1 cellular context compared by ENCODE assay signal in the genomic region with DNA sequence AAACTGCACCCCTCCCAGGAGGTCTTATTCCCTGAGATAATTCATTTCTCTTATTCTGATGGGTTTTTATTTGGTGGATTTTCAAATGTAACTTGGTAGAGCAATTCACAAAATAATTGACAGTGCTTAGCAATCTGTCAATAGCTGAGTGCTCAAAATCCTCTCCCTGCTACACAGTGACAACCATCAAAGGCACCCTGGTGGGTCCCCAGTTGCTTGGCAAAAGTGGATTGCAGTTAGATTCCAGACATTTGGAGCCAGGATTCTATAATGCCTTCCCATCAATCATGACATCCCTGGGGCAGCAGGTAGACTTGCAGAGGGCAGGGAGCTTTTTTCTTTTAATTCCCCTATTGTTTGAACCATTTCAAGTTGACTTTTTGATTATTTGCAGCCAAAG.
TF ChIP-seq lines count a peak whose summit lies in the region.

No MANE protein-coding gene starts in this region.

TF ChIP-seq in GM23338, 12 proteins besides CTCF, POLR2A, EP300 and RAD21 (continued from another document):
- TF ChIP-seq, protein P1, sequence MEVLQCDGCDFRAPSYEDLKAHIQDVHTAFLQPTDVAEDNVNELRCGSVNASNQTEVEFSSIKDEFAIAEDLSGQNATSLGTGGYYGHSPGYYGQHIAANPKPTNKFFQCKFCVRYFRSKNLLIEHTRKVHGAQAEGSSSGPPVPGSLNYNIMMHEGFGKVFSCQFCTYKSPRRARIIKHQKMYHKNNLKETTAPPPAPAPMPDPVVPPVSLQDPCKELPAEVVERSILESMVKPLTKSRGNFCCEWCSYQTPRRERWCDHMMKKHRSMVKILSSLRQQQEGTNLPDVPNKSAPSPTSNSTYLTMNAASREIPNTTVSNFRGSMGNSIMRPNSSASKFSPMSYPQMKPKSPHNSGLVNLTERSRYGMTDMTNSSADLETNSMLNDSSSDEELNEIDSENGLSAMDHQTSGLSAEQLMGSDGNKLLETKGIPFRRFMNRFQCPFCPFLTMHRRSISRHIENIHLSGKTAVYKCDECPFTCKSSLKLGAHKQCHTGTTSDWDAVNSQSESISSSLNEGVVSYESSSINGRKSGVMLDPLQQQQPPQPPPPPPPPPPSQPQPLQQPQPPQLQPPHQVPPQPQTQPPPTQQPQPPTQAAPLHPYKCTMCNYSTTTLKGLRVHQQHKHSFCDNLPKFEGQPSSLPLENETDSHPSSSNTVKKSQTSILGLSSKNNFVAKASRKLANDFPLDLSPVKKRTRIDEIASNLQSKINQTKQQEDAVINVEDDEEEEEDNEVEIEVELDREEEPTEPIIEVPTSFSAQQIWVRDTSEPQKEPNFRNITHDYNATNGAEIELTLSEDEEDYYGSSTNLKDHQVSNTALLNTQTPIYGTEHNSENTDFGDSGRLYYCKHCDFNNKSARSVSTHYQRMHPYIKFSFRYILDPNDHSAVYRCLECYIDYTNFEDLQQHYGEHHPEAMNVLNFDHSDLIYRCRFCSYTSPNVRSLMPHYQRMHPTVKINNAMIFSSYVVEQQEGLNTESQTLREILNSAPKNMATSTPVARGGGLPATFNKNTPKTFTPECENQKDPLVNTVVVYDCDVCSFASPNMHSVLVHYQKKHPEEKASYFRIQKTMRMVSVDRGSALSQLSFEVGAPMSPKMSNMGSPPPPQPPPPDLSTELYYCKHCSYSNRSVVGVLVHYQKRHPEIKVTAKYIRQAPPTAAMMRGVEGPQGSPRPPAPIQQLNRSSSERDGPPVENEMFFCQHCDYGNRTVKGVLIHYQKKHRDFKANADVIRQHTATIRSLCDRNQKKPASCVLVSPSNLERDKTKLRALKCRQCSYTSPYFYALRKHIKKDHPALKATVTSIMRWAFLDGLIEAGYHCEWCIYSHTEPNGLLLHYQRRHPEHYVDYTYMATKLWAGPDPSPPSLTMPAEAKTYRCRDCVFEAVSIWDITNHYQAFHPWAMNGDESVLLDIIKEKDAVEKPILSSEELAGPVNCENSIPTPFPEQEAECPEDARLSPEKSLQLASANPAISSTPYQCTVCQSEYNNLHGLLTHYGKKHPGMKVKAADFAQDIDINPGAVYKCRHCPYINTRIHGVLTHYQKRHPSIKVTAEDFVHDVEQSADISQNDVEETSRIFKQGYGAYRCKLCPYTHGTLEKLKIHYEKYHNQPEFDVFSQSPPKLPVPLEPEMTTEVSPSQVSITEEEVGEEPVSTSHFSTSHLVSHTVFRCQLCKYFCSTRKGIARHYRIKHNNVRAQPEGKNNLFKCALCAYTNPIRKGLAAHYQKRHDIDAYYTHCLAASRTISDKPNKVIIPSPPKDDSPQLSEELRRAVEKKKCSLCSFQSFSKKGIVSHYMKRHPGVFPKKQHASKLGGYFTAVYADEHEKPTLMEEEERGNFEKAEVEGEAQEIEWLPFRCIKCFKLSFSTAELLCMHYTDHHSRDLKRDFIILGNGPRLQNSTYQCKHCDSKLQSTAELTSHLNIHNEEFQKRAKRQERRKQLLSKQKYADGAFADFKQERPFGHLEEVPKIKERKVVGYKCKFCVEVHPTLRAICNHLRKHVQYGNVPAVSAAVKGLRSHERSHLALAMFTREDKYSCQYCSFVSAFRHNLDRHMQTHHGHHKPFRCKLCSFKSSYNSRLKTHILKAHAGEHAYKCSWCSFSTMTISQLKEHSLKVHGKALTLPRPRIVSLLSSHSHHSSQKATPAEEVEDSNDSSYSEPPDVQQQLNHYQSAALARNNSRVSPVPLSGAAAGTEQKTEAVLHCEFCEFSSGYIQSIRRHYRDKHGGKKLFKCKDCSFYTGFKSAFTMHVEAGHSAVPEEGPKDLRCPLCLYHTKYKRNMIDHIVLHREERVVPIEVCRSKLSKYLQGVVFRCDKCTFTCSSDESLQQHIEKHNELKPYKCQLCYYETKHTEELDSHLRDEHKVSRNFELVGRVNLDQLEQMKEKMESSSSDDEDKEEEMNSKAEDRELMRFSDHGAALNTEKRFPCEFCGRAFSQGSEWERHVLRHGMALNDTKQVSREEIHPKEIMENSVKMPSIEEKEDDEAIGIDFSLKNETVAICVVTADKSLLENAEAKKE (CRISPR knock-in tag; IDR thresholded peaks at IDR 0.05) = no peak
- TF ChIP-seq JUNB (IDR thresholded peaks at IDR 0.05; ENCODE audit: unreplicated experiment) (no peak), CREB1 (CRISPR knock-in tag; IDR thresholded peaks at IDR 0.05; ENCODE audit: low read depth) (no peak), NANOG (IDR thresholded peaks at IDR 0.05; ENCODE audit: borderline replicate concordance) (no peak)
